Comparison of ENCODE assay signal across 17 cellular contexts in the genomic region with DNA sequence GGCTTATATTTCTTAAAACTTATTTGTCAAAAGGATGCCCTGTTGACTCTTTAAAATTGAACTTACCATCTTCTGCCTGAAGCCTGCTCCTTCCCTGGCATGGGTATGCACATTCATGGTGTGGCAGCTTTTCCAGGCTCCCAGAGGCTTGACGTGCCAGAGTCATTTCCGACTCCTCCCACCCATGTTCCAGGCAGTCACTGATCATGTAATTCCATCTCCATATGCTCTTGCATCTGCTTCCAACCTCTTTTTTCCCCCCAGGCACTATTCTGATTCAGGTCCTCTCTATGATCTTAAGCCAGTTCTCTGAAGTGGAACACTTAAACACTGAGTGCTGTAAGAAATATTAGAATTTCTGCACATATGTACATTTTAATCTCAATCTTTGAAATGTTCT.
A peak's percentile ranks its signal among the peaks of the same experiment; 100 is the strongest.
DNase-seq lines count a peak whose midpoint lies in the region; ATAC-seq and TF ChIP-seq lines count a peak whose summit lies in the region.
"Had no signal": no experiment of that assay in that cellular context is flagged by ENCODE, and none has a peak within 500 bp of the region (broad histone marks: within the 10 kb centered on the region; RNA-seq: fewer than 3 reads in every experiment).

No MANE protein-coding gene starts in this region.

- no peak overlapping the region for H3K27ac ChIP-seq in SK-N-MC
- H3K27ac ChIP-seq: ascending aorta; BLaER1 treated with 17β-estradiol and CSF1 and Interleukin-3, amounts not matched to agents 10 nM and 100 nM; neural progenitor cell; thoracic aorta had no signal

- ATAC-seq in GM19035 (IDR thresholded peaks at IDR 0.05; ENCODE audit: unreplicated experiment): no peak

- no peaks in the 10 kb centered on the region for H3K36me3 Mint-ChIP-seq in HFFc6 (ENCODE audit: low read depth)
- H3K36me3 Mint-ChIP-seq in activated CD4-positive, alpha-beta memory T cell treated with anti-CD3 and anti-CD28 coated beads for 36 hours: no peaks in the 10 kb centered on the region
- no peaks in the 10 kb centered on the region for H3K36me3 Mint-ChIP-seq in activated naive CD4-positive, alpha-beta T cell treated with anti-CD3 and anti-CD28 coated beads, Interleukin-2, amount 10 ng/mL, durations not matched to agents 7 days and 5 days
- H3K36me3 Mint-ChIP-seq: neural progenitor cell had no signal

- H3K4me3 ChIP-seq in SK-N-MC (no peak overlapping the region), foreskin fibroblast (ENCODE audit: low read depth in 1 of 2, low read length in 2 of 2) (no peak overlapping the region)
- H3K4me3 ChIP-seq: ascending aorta; BLaER1 treated with 17β-estradiol and CSF1 and Interleukin-3, amounts not matched to agents 10 nM and 100 nM; neural progenitor cell; thoracic aorta had no signal

- H3K4me1 Mint-ChIP-seq in HFFc6 (ENCODE audit: low read depth): peaks cover 44% of the 10 kb centered on the region
- H3K4me1 Mint-ChIP-seq in activated CD4-positive, alpha-beta memory T cell treated with anti-CD3 and anti-CD28 coated beads for 36 hours (ENCODE audit: low read depth): no peaks in the 10 kb centered on the region
- H3K4me1 Mint-ChIP-seq in activated naive CD4-positive, alpha-beta T cell treated with anti-CD3 and anti-CD28 coated beads, Interleukin-2, amount 10 ng/mL, durations not matched to agents 7 days and 5 days: no peaks in the 10 kb centered on the region
- H3K4me1 Mint-ChIP-seq: neural progenitor cell had no signal

- CTCF ChIA-PET in activated CD4-positive, alpha-beta memory T cell treated with anti-CD3 and anti-CD28 coated beads for 36 hours (lab: Charles Lee): no interaction called here
- CTCF ChIA-PET in activated naive CD4-positive, alpha-beta T cell treated with anti-CD3 and anti-CD28 coated beads, Interleukin-2, amount 10 ng/mL, durations not matched to agents 7 days and 5 days (lab: Charles Lee): no interaction called here

- H3K27ac Mint-ChIP-seq in HFFc6: peak overlapping the region; percentile 51; the same call in 1 of the 2 replicates
- H3K27ac Mint-ChIP-seq in activated CD4-positive, alpha-beta memory T cell treated with anti-CD3 and anti-CD28 coated beads for 36 hours: no peak overlapping the region
- H3K27ac Mint-ChIP-seq in activated naive CD4-positive, alpha-beta T cell treated with anti-CD3 and anti-CD28 coated beads, Interleukin-2, amount 10 ng/mL, durations not matched to agents 7 days and 5 days: no peak overlapping the region
- H3K27ac Mint-ChIP-seq: neural progenitor cell had no signal

- H3K36me3 ChIP-seq in SK-N-MC (ENCODE audit: insufficient read depth, low read length): no peaks in the 10 kb centered on the region
- H3K36me3 ChIP-seq: ascending aorta; BLaER1 treated with 17β-estradiol and CSF1 and Interleukin-3, amounts not matched to agents 10 nM and 100 nM; neural progenitor cell; thoracic aorta had no signal

- no peak overlapping the region for H3K4me3 Mint-ChIP-seq in HFFc6
- H3K4me3 Mint-ChIP-seq in activated CD4-positive, alpha-beta memory T cell treated with anti-CD3 and anti-CD28 coated beads for 36 hours: no peak overlapping the region
- H3K4me3 Mint-ChIP-seq in activated naive CD4-positive, alpha-beta T cell treated with anti-CD3 and anti-CD28 coated beads, Interleukin-2, amount 10 ng/mL, durations not matched to agents 7 days and 5 days: no peak overlapping the region
- H3K4me3 Mint-ChIP-seq: neural progenitor cell had no signal

- no peak for TF ChIP-seq CTCF in HFFc6 (IDR thresholded peaks at IDR 0.05)
- TF ChIP-seq CTCF in foreskin fibroblast (IDR thresholded peaks at IDR 0.05; ENCODE audit: low read depth, low read length): no peak

- intact Hi-C loops in activated CD4-positive, alpha-beta memory T cell treated with anti-CD3 and anti-CD28 coated beads for 36 hours (cut with micrococcal nuclease): no loop called here

- H3K9ac ChIP-seq in SK-N-MC (ENCODE audit: insufficient read length): no peak overlapping the region
- H3K9ac ChIP-seq: BLaER1 treated with 17β-estradiol and CSF1 and Interleukin-3, amounts not matched to agents 10 nM and 100 nM; neural progenitor cell had no signal

- POLR2A ChIA-PET in activated CD4-positive, alpha-beta memory T cell treated with anti-CD3 and anti-CD28 coated beads for 36 hours (lab: Charles Lee): no interaction called here

- H3K9me3 ChIP-seq in SK-N-MC (ENCODE audit: low read depth, low read length): no peaks in the 10 kb centered on the region
- H3K9me3 ChIP-seq: ascending aorta; BLaER1 treated with 17β-estradiol and CSF1 and Interleukin-3, amounts not matched to agents 10 nM and 100 nM; thoracic aorta had no signal

- H3K9me3 Mint-ChIP-seq in HFFc6: no peaks in the 10 kb centered on the region
- H3K9me3 Mint-ChIP-seq in activated CD4-positive, alpha-beta memory T cell treated with anti-CD3 and anti-CD28 coated beads for 36 hours: no peaks in the 10 kb centered on the region
- no peaks in the 10 kb centered on the region for H3K9me3 Mint-ChIP-seq in activated naive CD4-positive, alpha-beta T cell treated with anti-CD3 and anti-CD28 coated beads, Interleukin-2, amount 10 ng/mL, durations not matched to agents 7 days and 5 days
- H3K9me3 Mint-ChIP-seq: neural progenitor cell had no signal

- DNase-seq in COLO829 (ENCODE audit: low spot score) (peak; percentile 17), HFFc6 (peak; percentile 79), SK-N-MC (ENCODE audit: low read depth, low spot score) (peak; percentile 62), foreskin fibroblast (peak; percentile 84 to 93)
- DNase-seq in activated CD4-positive, alpha-beta memory T cell treated with anti-CD3 and anti-CD28 coated beads for 36 hours: no peak
- no peak for DNase-seq in activated naive CD4-positive, alpha-beta T cell treated with anti-CD3 and anti-CD28 coated beads, Interleukin-2, amount 10 ng/mL, durations not matched to agents 7 days and 5 days
- no peak for DNase-seq in stimulated activated CD4-positive, alpha-beta T cell treated with anti-CD3 and anti-CD28 coated beads, Interleukin-4, amount 100 ng/mL, for 4 hours
- DNase-seq: activated naive CD4-positive, alpha-beta T cell; activated T-cell treated with anti-CD3 and anti-CD28 coated beads for 4 hours; DMS153; MV-4-11; NCI-H2029 treated with DMSO at 0.1 percent for 48 hours had no signal

- no peaks in the 10 kb centered on the region; the same call in 1 of the 2 replicates for H3K27me3 Mint-ChIP-seq in HFFc6 (ENCODE audit: insufficient read depth)
- peaks cover 8% of the 10 kb centered on the region for H3K27me3 Mint-ChIP-seq in activated CD4-positive, alpha-beta memory T cell treated with anti-CD3 and anti-CD28 coated beads for 36 hours
- no peaks in the 10 kb centered on the region for H3K27me3 Mint-ChIP-seq in activated naive CD4-positive, alpha-beta T cell treated with anti-CD3 and anti-CD28 coated beads, Interleukin-2, amount 10 ng/mL, durations not matched to agents 7 days and 5 days

Comparison
In these comparisons a context has a peak if more than half of its experiments do, and no peak if none do; other contexts are left out.
1. DNase-seq: peak in COLO829 (single experiment), HFFc6 (single experiment), SK-N-MC (single experiment) and foreskin fibroblast (2 of 2); none in activated CD4-positive, alpha-beta memory T cell treated with anti-CD3 and anti-CD28 coated beads for 36 hours (single experiment), activated naive CD4-positive, alpha-beta T cell treated with anti-CD3 and anti-CD28 coated beads, Interleukin-2, amount 10 ng/mL, durations not matched to agents 7 days and 5 days (single experiment) and stimulated activated CD4-positive, alpha-beta T cell treated with anti-CD3 and anti-CD28 coated beads, Interleukin-4, amount 100 ng/mL, for 4 hours (0 of 2).